23 cellular contexts compared by ENCODE assay signal in the genomic region with DNA sequence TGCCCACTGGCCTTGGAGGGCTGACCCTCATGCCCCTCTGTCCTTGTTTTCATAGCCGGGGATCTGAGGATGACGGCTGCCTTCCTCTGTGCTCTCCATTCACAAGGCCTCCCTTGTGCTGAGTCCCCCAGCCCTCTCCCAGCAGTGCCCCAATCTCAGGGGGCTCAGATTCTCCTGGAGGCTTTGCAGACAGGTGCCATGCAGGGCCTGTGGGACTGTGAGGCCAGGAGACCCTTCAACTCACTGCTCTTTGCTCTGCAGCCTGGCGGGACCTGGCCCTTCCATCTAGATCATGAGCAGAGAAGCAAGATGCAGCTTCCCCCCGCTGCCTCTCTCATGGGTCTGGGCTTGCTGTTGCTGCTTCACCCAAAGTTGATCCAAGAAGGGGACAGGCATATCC.
DNase-seq lines count a peak whose midpoint lies in the region; ATAC-seq, FAIRE-seq and TF ChIP-seq lines count a peak whose summit lies in the region.
"Had no signal": no experiment of that assay in that cellular context is flagged by ENCODE, and none has a peak within 500 bp of the region (broad histone marks: within the 10 kb centered on the region; RNA-seq: fewer than 3 reads in every experiment).

No MANE protein-coding gene starts in this region.

- H3K36me3 ChIP-seq in H1 (ENCODE audit: control insufficient read depth in 2 of 4, insufficient read depth in 4 of 4, low read length in 3 of 4) (no peaks in the 10 kb centered on the region), neuronal stem cell (replicated peaks in 1 of 2; ENCODE audit: control insufficient read depth in 2 of 2, insufficient read depth in 2 of 2, low read length in 2 of 2) (no peaks in the 10 kb centered on the region)
- H3K36me3 ChIP-seq: BLaER1, HAP-1 had no signal

- TF ChIP-seq RAD21 in H1 (IDR thresholded peaks at IDR 0.05 in 1 of 2, conservative IDR thresholded peaks at IDR 0.05 in 1 of 2; ENCODE audit: low read depth in 2 of 2, low read length in 2 of 2) = no peak

- intact Hi-C loops in activated CD4-positive, alpha-beta T cell treated with anti-CD3 and anti-CD28 coated beads, Interleukin-2, amount 10 ng/mL, durations not matched to agents 24 days and 14 days (cut with micrococcal nuclease) = no loop called here
- intact Hi-C loops in CD14-positive monocyte (cut with micrococcal nuclease) = no loop called here

- no peak for TF ChIP-seq POLR2A in H1 (IDR thresholded peaks at IDR 0.05; ENCODE audit: control extremely low read depth in 1 of 2, low read depth in 2 of 2, low read length in 2 of 2)

- TF ChIP-seq EP300 in H1 (IDR thresholded peaks at IDR 0.05; ENCODE audit: borderline replicate concordance in 1 of 2, low read depth in 2 of 2, low read length in 2 of 2) = no peak

- FAIRE-seq in H1 (lab: Jason Lieb, UNC) = no peak
- FAIRE-seq: A204.1, D721Med, GM12878, H54 had no signal

- H4K91ac ChIP-seq in H1 (replicated peaks; ENCODE audit: insufficient read length, low read length) = no peak overlapping the region
- no peak overlapping the region for H4K91ac ChIP-seq in neuronal stem cell (ENCODE audit: low read depth, low read length, poor library complexity)

- H3K18ac ChIP-seq in H1 (ENCODE audit: extremely low read depth, low read length) = no peak overlapping the region
- no peak overlapping the region for H3K18ac ChIP-seq in neuronal stem cell (ENCODE audit: low read length)

- H3K4me1 Mint-ChIP-seq in activated CD4-positive, alpha-beta T cell treated with anti-CD3 and anti-CD28 coated beads, Interleukin-2, amount 10 ng/mL, durations not matched to agents 7 days and 5 days = peaks cover 32% of the 10 kb centered on the region
- H3K4me1 Mint-ChIP-seq in activated CD4-positive, alpha-beta T cell treated with anti-CD3 and anti-CD28 coated beads, Interleukin-2, amount 10 ng/mL, durations not matched to agents 24 days and 14 days = peaks cover 18% of the 10 kb centered on the region
- peaks cover 4% of the 10 kb centered on the region for H3K4me1 Mint-ChIP-seq in CD14-positive monocyte
- H3K4me1 Mint-ChIP-seq: B cell had no signal

- 0 out of 7 replicates have a peak, but pooled peaks cover 0 to 4% (median 0%) of the 10 kb centered on the region in 4 experiments for H3K4me1 ChIP-seq in H1 (replicated peaks in 1 of 4; ENCODE audit: control insufficient read depth in 3 of 4, insufficient read depth in 4 of 4, low read length in 3 of 4)
- peaks cover 0 to 5% of the 10 kb centered on the region in 2 donors for H3K4me1 ChIP-seq in neuronal stem cell (ENCODE audit: control insufficient read depth in 2 of 2, insufficient read depth in 1 of 2, low read depth in 1 of 2, low read length in 2 of 2)
- H3K4me1 ChIP-seq: HAP-1 had no signal

- H2AFZ ChIP-seq in H1 (ENCODE audit: low read length) (peak overlapping the region; percentile 57; the same call in 1 of the 2 replicates), neuronal stem cell (ENCODE audit: low read length) (no peak overlapping the region)
- H2AFZ ChIP-seq: GM23338 had no signal

- ATAC-seq in GM18858 (IDR thresholded peaks at IDR 0.05; ENCODE audit: unreplicated experiment) = no peak
- ATAC-seq: GM12878, GM23338 had no signal

- H3K27me3 ChIP-seq in H1 (replicated peaks in 1 of 4; ENCODE audit: control insufficient read depth in 3 of 4, extremely low read depth in 1 of 4, insufficient read depth in 3 of 4, low read length in 3 of 4) (no peaks in the 10 kb centered on the region), neuronal stem cell (ENCODE audit: control insufficient read depth in 3 of 3, insufficient read depth in 3 of 3, low read depth in 1 of 3, low read length in 3 of 3) (no peaks in the 10 kb centered on the region)
- H3K27me3 ChIP-seq: BLaER1 had no signal

- H3K4ac ChIP-seq in H1 (replicated peaks; ENCODE audit: insufficient read length, low read depth, low read length) (no peak overlapping the region), neuronal stem cell (ENCODE audit: low read length) (no peak overlapping the region)

- CTCF ChIA-PET in activated CD4-positive, alpha-beta T cell treated with anti-CD3 and anti-CD28 coated beads, Interleukin-2, amount 10 ng/mL, durations not matched to agents 7 days and 5 days (lab: Charles Lee) = no interaction called here
- CTCF ChIA-PET in H1 (lab: Charles Lee; ENCODE audit: partially characterized antibody) = no interaction called here

- no peaks in the 10 kb centered on the region for H3K9me3 Mint-ChIP-seq in activated CD4-positive, alpha-beta T cell treated with anti-CD3 and anti-CD28 coated beads, Interleukin-2, amount 10 ng/mL, durations not matched to agents 7 days and 5 days
- peaks cover 4% of the 10 kb centered on the region for H3K9me3 Mint-ChIP-seq in activated CD4-positive, alpha-beta T cell treated with anti-CD3 and anti-CD28 coated beads, Interleukin-2, amount 10 ng/mL, durations not matched to agents 24 days and 14 days
- H3K9me3 Mint-ChIP-seq in CD14-positive monocyte = peaks cover 0 to 9% (median 0%) of the 10 kb centered on the region in 7 donors
- H3K9me3 Mint-ChIP-seq: CD4-positive, alpha-beta T cell; CD8-positive, alpha-beta memory T cell; GM23338 had no signal

- H3K4me2 ChIP-seq in H1 (ENCODE audit: insufficient read depth in 1 of 2, low read depth in 2 of 2, low read length in 2 of 2) (no peak overlapping the region), neuronal stem cell (ENCODE audit: insufficient read depth, low read length, poor library complexity, severe bottlenecking) (no peak overlapping the region)
- H3K4me2 ChIP-seq: BLaER1, GM23338 had no signal

- no peak overlapping the region for H3K27ac ChIP-seq in H1 (ENCODE audit: low read depth, low read length)
- H3K27ac ChIP-seq in neuronal stem cell (replicated peaks; ENCODE audit: low read length) = no peak overlapping the region
- H3K27ac ChIP-seq: 22Rv1, BLaER1, C4-2B had no signal

- H3K4me3 ChIP-seq in H1 (ENCODE audit: extremely low read depth in 1 of 4, insufficient read depth in 2 of 4, low read depth in 3 of 4, low read length in 4 of 4) (no peak overlapping the region), neuronal stem cell (ENCODE audit: low read length in 2 of 2) (no peak overlapping the region)
- H3K4me3 ChIP-seq: BLaER1, GM12878, GM23338, HAP-1 had no signal

- H2BK20ac ChIP-seq in H1 (ENCODE audit: low read length) = no peak overlapping the region

- H3K9ac ChIP-seq in H1 (replicated peaks in 1 of 4; ENCODE audit: extremely low read depth in 1 of 4, low read depth in 3 of 4, low read length in 3 of 4) (no peak overlapping the region), neuronal stem cell (ENCODE audit: low read depth, low read length, poor library complexity) (no peak overlapping the region)
- H3K9ac ChIP-seq: BLaER1 had no signal

- no peaks in the 10 kb centered on the region for H3K79me2 ChIP-seq in H1 (ENCODE audit: control insufficient read depth in 1 of 2, insufficient read depth in 2 of 2, low read length in 2 of 2)

- no peak overlapping the region for H2BK15ac ChIP-seq in H1 (ENCODE audit: low read length)
- no peak overlapping the region for H2BK15ac ChIP-seq in neuronal stem cell (ENCODE audit: low read length)

- POLR2A ChIA-PET in activated CD4-positive, alpha-beta T cell treated with anti-CD3 and anti-CD28 coated beads, Interleukin-2, amount 10 ng/mL, durations not matched to agents 7 days and 5 days (lab: Charles Lee) = no interaction called here
- POLR2A ChIA-PET in H1 (lab: Charles Lee; ENCODE audit: partially characterized antibody) = no interaction called here

- WGBS in H1 (ENCODE audit: extremely low coverage in 1 of 2, insufficient coverage in 1 of 2, insufficient read length in 1 of 2, insufficient replicate concordance in 2 of 2, low coverage in 1 of 2, low lambda C conversion rate in 2 of 2, missing lambda C conversion rate in 1 of 2), 2 experiments = 78% methylated on average over 4 of the region's 4 CpGs; no CpG with 5 or more reads in 1 of the 2 experiments
- WGBS in neuronal stem cell (ENCODE audit: extremely low coverage in 2 of 2, insufficient read length in 2 of 2, insufficient replicate concordance in 1 of 2), 2 donors = no CpG with 5 or more reads among the region's 4 CpGs

- DNase-seq in activated CD4-positive, alpha-beta T cell treated with anti-CD3 and anti-CD28 coated beads, Interleukin-2, amount 10 ng/mL, durations not matched to agents 7 days and 5 days = no peak
- DNase-seq in activated CD4-positive, alpha-beta T cell treated with anti-CD3 and anti-CD28 coated beads, Interleukin-2, amount 10 ng/mL, durations not matched to agents 24 days and 14 days = no peak
- DNase-seq in H1 (ENCODE audit: low read depth in 1 of 2, low spot score in 2 of 2) = no peak
- DNase-seq in neuronal stem cell (ENCODE audit: low spot score) = no peak
- DNase-seq in CD14-positive monocyte (ENCODE audit: low spot score) = no peak
- DNase-seq: CD4-positive, alpha-beta T cell; CD8-positive, alpha-beta memory T cell; DMS 273 treated with DMSO at 0.1 percent for 48 hours; DMS79; EL; GDM1; HFFc6 had no signal

- H3K56ac ChIP-seq in H1 (replicated peaks; ENCODE audit: insufficient read length, low read depth, low read length) = no peak overlapping the region

- no peak overlapping the region for H4K5ac ChIP-seq in H1 (ENCODE audit: insufficient read length, low read depth, low read length)

- no peaks in the 10 kb centered on the region for H3K36me3 Mint-ChIP-seq in activated CD4-positive, alpha-beta T cell treated with anti-CD3 and anti-CD28 coated beads, Interleukin-2, amount 10 ng/mL, durations not matched to agents 7 days and 5 days (ENCODE audit: low read depth)
- H3K36me3 Mint-ChIP-seq in activated CD4-positive, alpha-beta T cell treated with anti-CD3 and anti-CD28 coated beads, Interleukin-2, amount 10 ng/mL, durations not matched to agents 24 days and 14 days (ENCODE audit: low read depth) = no peaks in the 10 kb centered on the region
- no peaks in the 10 kb centered on the region for H3K36me3 Mint-ChIP-seq in CD14-positive monocyte

- H3K9me3 ChIP-seq in H1 (ENCODE audit: insufficient read depth in 2 of 2, low read depth in 1 of 2, low read length in 1 of 2) = no peaks in the 10 kb centered on the region
- no peaks in the 10 kb centered on the region for H3K9me3 ChIP-seq in neuronal stem cell (replicated peaks in 1 of 2; ENCODE audit: control insufficient read depth in 2 of 2, insufficient read depth in 1 of 2, low read depth in 1 of 2, low read length in 2 of 2)
- H3K9me3 ChIP-seq: BLaER1, HAP-1 had no signal

- H3K23ac ChIP-seq in H1 (ENCODE audit: insufficient read length) (no peak overlapping the region), neuronal stem cell (ENCODE audit: low read depth, low read length, poor library complexity) (no peak overlapping the region)

- H2BK120ac ChIP-seq in H1 (replicated peaks; ENCODE audit: low read depth, low read length) (no peak overlapping the region), neuronal stem cell (ENCODE audit: low read depth, low read length) (peak overlapping the region; percentile 49)

- H3K4me3 Mint-ChIP-seq in activated CD4-positive, alpha-beta T cell treated with anti-CD3 and anti-CD28 coated beads, Interleukin-2, amount 10 ng/mL, durations not matched to agents 7 days and 5 days = no peak overlapping the region
- H3K4me3 Mint-ChIP-seq in activated CD4-positive, alpha-beta T cell treated with anti-CD3 and anti-CD28 coated beads, Interleukin-2, amount 10 ng/mL, durations not matched to agents 24 days and 14 days = no peak overlapping the region
- no peak overlapping the region for H3K4me3 Mint-ChIP-seq in CD14-positive monocyte
- H3K4me3 Mint-ChIP-seq: B cell; CD4-positive, alpha-beta T cell; CD8-positive, alpha-beta memory T cell; GM23338; HFFc6 had no signal

- H2BK12ac ChIP-seq in H1 (ENCODE audit: low read depth, low read length) (no peak overlapping the region), neuronal stem cell (ENCODE audit: low read length) (no peak overlapping the region)

- H3K79me1 ChIP-seq in H1 (ENCODE audit: low read depth, low read length) (no peaks in the 10 kb centered on the region), neuronal stem cell (ENCODE audit: low read depth, low read length) (no peaks in the 10 kb centered on the region)

- TF ChIP-seq CTCF in H1 (IDR thresholded peaks at IDR 0.05; ENCODE audit: control extremely low read depth in 1 of 3, insufficient read depth in 1 of 3, low read depth in 1 of 3, low read length in 3 of 3) = no peak
- no peak for TF ChIP-seq CTCF in CD14-positive monocyte (IDR thresholded peaks at IDR 0.05)

- H4K8ac ChIP-seq in H1 (ENCODE audit: extremely low read depth, insufficient read depth, low read length) (no peak overlapping the region), neuronal stem cell (ENCODE audit: low read depth, low read length) (no peak overlapping the region)

- H3K27me3 Mint-ChIP-seq in activated CD4-positive, alpha-beta T cell treated with anti-CD3 and anti-CD28 coated beads, Interleukin-2, amount 10 ng/mL, durations not matched to agents 7 days and 5 days = no peaks in the 10 kb centered on the region
- peaks cover 2% of the 10 kb centered on the region for H3K27me3 Mint-ChIP-seq in activated CD4-positive, alpha-beta T cell treated with anti-CD3 and anti-CD28 coated beads, Interleukin-2, amount 10 ng/mL, durations not matched to agents 24 days and 14 days
- H3K27me3 Mint-ChIP-seq in CD14-positive monocyte (ENCODE audit: low read depth in 3 of 3) = peaks cover 10 to 24% (median 18%) of the 10 kb centered on the region in 3 donors
- H3K27me3 Mint-ChIP-seq: B cell; CD4-positive, alpha-beta T cell had no signal

- no peaks in the 10 kb centered on the region for H4K20me1 ChIP-seq in H1 (replicated peaks in 1 of 2; ENCODE audit: control insufficient read depth in 1 of 2, insufficient read depth in 2 of 2, low read length in 2 of 2)
- H4K20me1 ChIP-seq: BLaER1 had no signal

- no peak overlapping the region for H2AK5ac ChIP-seq in H1 (ENCODE audit: low read depth, low read length)
- peak overlapping the region; percentile 16 for H2AK5ac ChIP-seq in neuronal stem cell (ENCODE audit: low read depth, low read length)

- H3K27ac Mint-ChIP-seq in activated CD4-positive, alpha-beta T cell treated with anti-CD3 and anti-CD28 coated beads, Interleukin-2, amount 10 ng/mL, durations not matched to agents 7 days and 5 days = peak overlapping the region; percentile 42
- H3K27ac Mint-ChIP-seq in activated CD4-positive, alpha-beta T cell treated with anti-CD3 and anti-CD28 coated beads, Interleukin-2, amount 10 ng/mL, durations not matched to agents 24 days and 14 days = no peak overlapping the region
- no peak overlapping the region for H3K27ac Mint-ChIP-seq in CD14-positive monocyte
- H3K27ac Mint-ChIP-seq: B cell; CD4-positive, alpha-beta T cell; GM23338; HFFc6 had no signal

- H3K23me2 ChIP-seq in H1 (ENCODE audit: low read depth, low read length) = no peaks in the 10 kb centered on the region

- H2BK5ac ChIP-seq in H1 (ENCODE audit: low read depth, low read length) (no peak overlapping the region), neuronal stem cell (ENCODE audit: low read length) (peak overlapping the region; percentile 80)

- H3K14ac ChIP-seq in H1 (ENCODE audit: insufficient read length) (no peak overlapping the region), neuronal stem cell (ENCODE audit: low read length) (no peak overlapping the region)
